Comparison of ENCODE assay signal across 8 cellular contexts in genomic region chr7:65373608-65374351, GRCh38. TPM values are rescaled to one million over a fixed set of nuclear protein-coding genes. Genes with fewer than 3 reads are reported as not detected.
DNase-seq lines count a peak whose midpoint lies in the region; ATAC-seq and TF ChIP-seq lines count a peak whose summit lies in the region.

ZNF92 (plus strand) TSS chr7:65373855; CDS start chr7:65373998, 143 bp downstream.

- no peaks in the 10 kb centered on the region for H3K9me2 ChIP-seq in SU-DHL-6 (replicated peaks; ENCODE audit: insufficient read depth, low read length)

- intact Hi-C loops in Right ventricle myocardium inferior (cut with DNase I), result no loop called here
- intact Hi-C loops in ovary (cut with DNase I), result no loop called here
- intact Hi-C loops in tibial artery (cut with DNase I; ENCODE audit: low total_unique reads), result no loop called here

- peak within 1 kb of the TSS; percentile 76 for H3K27ac ChIP-seq in SU-DHL-6 (ENCODE audit: low read depth, low read length)
- H3K27ac ChIP-seq in ovary, result peak within 1 kb of the TSS in 1 of 2 donors; percentile 54
- H3K27ac ChIP-seq in tibial artery, result peak within 1 kb of the TSS; percentile 73 to 83

- 0 to 1% (median 1%) methylated on average over 43 to 44 of the region's 44 CpGs for WGBS in ovary, 3 donors

- peaks cover 3% of the 10 kb centered on the region for H3K4me1 ChIP-seq in ovary (ENCODE audit: insufficient read depth)
- H3K4me1 ChIP-seq in tibial artery, result peaks cover 0 to 38% (median 16%) of the 10 kb centered on the region in 4 donors

- TF ChIP-seq POLR2A in GM10847 (IDR thresholded peaks at IDR 0.05; ENCODE audit: extremely low read depth, insufficient read length) (peak; percentile 94), ovary (IDR thresholded peaks at IDR 0.05) (peak; percentile 52)

- H3K36me3 ChIP-seq in SU-DHL-6 (ENCODE audit: low read length) (peaks cover 11% of the 10 kb centered on the region; the same call in 1 of the 2 replicates), ovary (no peaks in the 10 kb centered on the region), tibial artery (peaks cover 0 to 9% (median 7%) of the 10 kb centered on the region in 3 donors)

- H3K9me3 ChIP-seq in SU-DHL-6 (ENCODE audit: insufficient read depth, low read length) (no peaks in the 10 kb centered on the region), ovary (no peaks in the 10 kb centered on the region), tibial artery (no peaks in the 10 kb centered on the region)

- DNase-seq in NCI-H128 (lab: John Stamatoyannopoulos, UW; ENCODE audit: unreplicated experiment) (peak; percentile 98), Right ventricle myocardium inferior (ENCODE audit: missing footprints) (peak; percentile 97), ovary (peak; percentile 90 to 94 (median 92)), tibial artery (peak; percentile 98)
- peak; percentile 93 for DNase-seq in activated naive CD8-positive, alpha-beta T cell treated with anti-CD3 and anti-CD28 coated beads, Interleukin-2, amount 50 U/mL, for 16 hours (ENCODE audit: low read depth, low spot score)

- peak within 1 kb of the TSS; percentile 73 for H2AFZ ChIP-seq in SU-DHL-6 (ENCODE audit: low read depth, low read length, severe bottlenecking)

- H3K4me3 ChIP-seq in SU-DHL-6 (ENCODE audit: insufficient read depth, low read length, poor library complexity, severe bottlenecking) (peak within 1 kb of the TSS; percentile 86), ovary (peak within 1 kb of the TSS; percentile 62), tibial artery (peak within 1 kb of the TSS; percentile 79 to 87)

- H3K79me2 ChIP-seq in SU-DHL-6 (ENCODE audit: insufficient read depth, low read length), result peaks cover 51% of the 10 kb centered on the region

- H3K9ac ChIP-seq in SU-DHL-6 (ENCODE audit: low read length), result peak within 1 kb of the TSS; percentile 82

- H3F3A ChIP-seq in SU-DHL-6 (ENCODE audit: insufficient read depth), result 0 out of 2 replicates have a peak, but pooled peaks cover 7% of the 10 kb centered on the region

- peaks cover 15% of the 10 kb centered on the region; the same call in 1 of the 2 replicates for H4K20me1 ChIP-seq in SU-DHL-6 (ENCODE audit: low read depth, low read length)

- ATAC-seq in HG02678 (IDR thresholded peaks at IDR 0.05; ENCODE audit: unreplicated experiment) (peak; percentile 99), Right ventricle myocardium inferior (peak; percentile 99)

- no peak for TF ChIP-seq EP300 in ovary (IDR thresholded peaks at IDR 0.05)

- H3K4me2 ChIP-seq in SU-DHL-6 (ENCODE audit: low read depth, low read length, poor library complexity, severe bottlenecking), result peak within 1 kb of the TSS; percentile 80

- H3K27me3 ChIP-seq in SU-DHL-6 (ENCODE audit: low read length) (no peaks in the 10 kb centered on the region), ovary (no peaks in the 10 kb centered on the region), tibial artery (no peaks in the 10 kb centered on the region)

- TF ChIP-seq CTCF in SU-DHL-6 (IDR thresholded peaks at IDR 0.05; ENCODE audit: insufficient read depth, low read length, poor library complexity, severe bottlenecking) (no peak), ovary (IDR thresholded peaks at IDR 0.05) (no peak), tibial artery (IDR thresholded peaks at IDR 0.05) (no peak)

RNA-seq across cellular contexts. Expression of gene ZNF92, which starts in this region (rescaled TPM):
- 3.2 TPM for total RNA-seq in Right ventricle myocardium inferior
- total RNA-seq in ovary, result 10 to 100 TPM in 3 of 7 donors, 1 to 10 TPM in 4; 4.8 to 12.6 (median 9.4) TPM
- polyA plus RNA-seq in ovary, result 1 to 10 TPM; 5.6 to 6.1 TPM
